In genomic region chr4:37793562-37793961, GRCh38 we compare ENCODE assay signal across 8 cellular contexts. TPM values are rescaled to one million over a fixed set of nuclear protein-coding genes. Genes with fewer than 3 reads are reported as not detected.
DNase-seq lines count a peak whose midpoint lies in the region; FAIRE-seq and TF ChIP-seq lines count a peak whose summit lies in the region.

No MANE protein-coding gene starts in this region.

- no peaks in the 10 kb centered on the region for H3K9me3 ChIP-seq in suprapubic skin

- H3K27ac ChIP-seq in suprapubic skin: no peak overlapping the region

- no peaks in the 10 kb centered on the region for H3K27me3 ChIP-seq in suprapubic skin

- H3K4me3 ChIP-seq in GM12875 (ENCODE audit: low read depth, low read length): no peak overlapping the region
- H3K4me3 ChIP-seq in foreskin fibroblast (ENCODE audit: low read depth in 1 of 2, low read length in 2 of 2): no peak overlapping the region
- no peak overlapping the region for H3K4me3 ChIP-seq in suprapubic skin

- peak; percentile 54; the same call in 1 of the 2 replicates for TF ChIP-seq CTCF in GM12875 (IDR thresholded peaks at IDR 0.05; ENCODE audit: borderline replicate concordance, insufficient read depth, low read depth, low read length)
- TF ChIP-seq CTCF in foreskin fibroblast (IDR thresholded peaks at IDR 0.05; ENCODE audit: low read depth, low read length): peak; percentile 37
- TF ChIP-seq CTCF in suprapubic skin (IDR thresholded peaks at IDR 0.05): peak; percentile 41 to 56

- in situ Hi-C loops in SK-MEL-5 (cut with HindIII; ENCODE audit: low pct_unique_long_range_greater_than_20kb, low sequenced_read_pairs): no loop called here

- peak; percentile 52 to 58 for DNase-seq in AML-193 (lab: John Stamatoyannopoulos, UW)
- peak; percentile 66 for DNase-seq in SK-MEL-5 (ENCODE audit: low read depth, low spot score)
- peak; percentile 9 to 41 for DNase-seq in foreskin fibroblast
- DNase-seq in suprapubic skin (ENCODE audit: low spot score in 2 of 2): no peak
- DNase-seq in H54 (ENCODE audit: insufficient read length, low spot score): no peak
- DNase-seq in activated T-cell treated with anti-CD3 and anti-CD28 coated beads, Interleukin-2, amount 50 U/mL, for 1 hour: no peak
- DNase-seq in NCI-H2107 treated with DMSO at 0.1 percent for 48 hours (lab: John Stamatoyannopoulos, UW; ENCODE audit: unreplicated experiment): no peak

- TF ChIP-seq POLR2A in suprapubic skin (IDR thresholded peaks at IDR 0.05) (no peak), H54 (IDR thresholded peaks at IDR 0.05; ENCODE audit: low read depth, low read length) (no peak)

- H3K4me1 ChIP-seq in suprapubic skin: no peaks in the 10 kb centered on the region

- no peaks in the 10 kb centered on the region for H3K36me3 ChIP-seq in suprapubic skin

- FAIRE-seq in H54 (lab: Jason Lieb, UNC): no peak

- TF ChIP-seq EP300 in suprapubic skin (IDR thresholded peaks at IDR 0.05): no peak

RNA-seq across cellular contexts. Expression of gene PGM2, which starts 32.9 kb away (rescaled TPM):
- 30.0 and 32.4 TPM in 2 replicates for total RNA-seq in SK-MEL-5 (2014; rRNA removed; shearing (Covaris generic))
- polyA plus RNA-seq in SK-MEL-5 (2015; cell fraction: cytosol; rRNA removed): 19.4 and 19.9 TPM in 2 replicates
- 23.3 and 33.0 TPM in 2 replicates for polyA plus RNA-seq in SK-MEL-5 (2015; cell fraction: nucleus; rRNA removed)
- 10 to 100 TPM; 45.7 to 76.4 (median 65.8) TPM for total RNA-seq in suprapubic skin

Comparison
In these comparisons a context has a peak if more than half of its experiments do, and no peak if none do; other contexts are left out.
1. DNase-seq: peak in AML-193 (2 of 2), SK-MEL-5 (single experiment) and foreskin fibroblast (2 of 2); none in suprapubic skin (0 of 2), H54 (single experiment), activated T-cell treated with anti-CD3 and anti-CD28 coated beads, Interleukin-2, amount 50 U/mL, for 1 hour (single experiment) and NCI-H2107 treated with DMSO at 0.1 percent for 48 hours (single experiment).
2. Peak in every context shown above with its lines, with median percentiles within 50 percentile points of each other: CTCF ChIP-seq.